Comparison of ENCODE assay signal across 15 cellular contexts in the genomic region with DNA sequence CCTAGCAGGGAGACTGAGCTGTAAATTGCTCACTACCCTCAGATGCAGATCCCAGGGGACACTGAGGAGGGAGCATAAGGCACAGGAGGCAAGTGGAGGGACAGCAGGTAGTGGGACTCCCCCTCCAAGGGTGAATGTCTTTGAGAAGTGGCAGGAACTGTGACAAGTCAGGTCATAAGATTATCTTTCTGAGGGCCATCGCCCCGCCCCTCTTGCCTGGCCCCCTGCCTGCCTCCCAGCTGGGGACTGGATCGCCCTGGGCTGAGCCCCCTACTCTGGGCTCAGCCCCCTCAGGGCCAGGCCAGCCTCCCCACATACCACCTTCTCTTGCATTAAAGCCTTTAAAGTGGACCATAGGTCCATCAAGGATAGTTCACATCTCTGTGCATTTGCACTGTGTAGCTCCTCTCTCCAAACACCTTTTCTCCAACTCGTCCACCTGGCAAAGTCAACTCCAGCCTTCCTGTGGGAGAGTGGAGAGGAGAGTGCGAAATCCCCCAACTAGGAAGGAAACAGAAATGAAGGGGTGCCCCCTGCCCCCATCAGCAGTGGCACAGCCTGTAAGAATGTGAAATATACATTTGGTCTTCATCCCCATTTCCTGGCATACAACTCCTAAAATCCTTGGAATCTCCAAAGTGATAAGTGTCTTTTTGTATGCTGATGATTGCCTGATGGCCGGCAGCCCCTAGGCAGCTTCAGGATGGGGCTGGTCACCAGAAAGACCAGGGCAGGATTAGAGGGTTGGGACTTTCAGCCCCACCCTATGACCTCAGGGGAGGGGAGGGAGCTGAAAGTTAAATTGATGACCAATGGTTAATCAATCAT. TPM values are rescaled to one million over a fixed set of nuclear protein-coding genes. Genes with fewer than 3 reads are reported as not detected.
DNase-seq lines count a peak whose midpoint lies in the region; ATAC-seq, FAIRE-seq and TF ChIP-seq lines count a peak whose summit lies in the region.
"Had no signal": no experiment of that assay in that cellular context is flagged by ENCODE, and none has a peak within 500 bp of the region (broad histone marks: within the 10 kb centered on the region; RNA-seq: fewer than 3 reads in every experiment).

No MANE protein-coding gene starts in this region.

- no peaks in the 10 kb centered on the region for H3K79me2 ChIP-seq in H9 (ENCODE audit: insufficient read depth, low read length)
- H3K79me2 ChIP-seq in GM12878 (ENCODE audit: control insufficient read depth, insufficient read depth, low read length) = no peaks in the 10 kb centered on the region
- no peaks in the 10 kb centered on the region for H3K79me2 ChIP-seq in mesendoderm (ENCODE audit: control insufficient read depth, insufficient read depth, low read length)
- H3K79me2 ChIP-seq: hepatocyte had no signal

- H2BK15ac ChIP-seq in H9 (ENCODE audit: low read depth, low read length) = no peak overlapping the region
- H2BK15ac ChIP-seq in mesendoderm (replicated peaks; ENCODE audit: low read depth) = no peak overlapping the region

- peak overlapping the region; percentile 33 for H4K91ac ChIP-seq in H9 (ENCODE audit: insufficient read length, low read depth, low read length)

- in situ Hi-C loops in GM12878 (cut with MboI) = loop anchor here (5.0 kb wide), 1 partner anchor 78 kb away; no protein-coding TSS in a partner anchor

- POLR2A ChIA-PET in GM12878 (lab: Charles Lee) = interaction anchor here (0.6 to 6.0 kb wide), 14 partner anchors 10 to 95 kb away, joined by 3 to 38 read pairs (median 8); a partner anchor contains a TSS

- H3K27me3 ChIP-seq in H9 (ENCODE audit: insufficient read depth, low read length) (no peaks in the 10 kb centered on the region), GM12878 (replicated peaks in 1 of 2; ENCODE audit: control insufficient read depth in 2 of 2, insufficient read depth in 2 of 2, low read length in 1 of 2) (no peaks in the 10 kb centered on the region), mesendoderm (ENCODE audit: insufficient read depth, low read length, poor library complexity) (no peaks in the 10 kb centered on the region)
- H3K27me3 ChIP-seq: hepatocyte had no signal

- H3K4me2 ChIP-seq in H9 (ENCODE audit: insufficient read depth, insufficient read length, low read length) (peak overlapping the region; percentile 56), GM12878 (ENCODE audit: control insufficient read depth, insufficient read depth) (no peak overlapping the region), mesendoderm (ENCODE audit: low read length) (peak overlapping the region; percentile 37)
- H3K4me2 ChIP-seq: hepatocyte had no signal

- RAD21 ChIA-PET in GM12878 (lab: Charles Lee; ENCODE audit: unreplicated experiment) = interaction anchor here (0.6 to 12.2 kb wide), 29 partner anchors 9 to 1170 kb away, joined by 3 to 148 read pairs (median 6); a partner anchor contains a TSS

- H3K56ac ChIP-seq in H9 (ENCODE audit: insufficient read length, low read depth, low read length) = no peak overlapping the region
- H3K56ac ChIP-seq in mesendoderm (ENCODE audit: low read length) = peak overlapping the region; percentile 84

- no peak overlapping the region for H2AFZ ChIP-seq in H9 (ENCODE audit: low read length)
- H2AFZ ChIP-seq in GM12878 (ENCODE audit: control insufficient read depth, low read depth, low read length) = no peak overlapping the region
- H2AFZ ChIP-seq: hepatocyte had no signal

- H3K27ac ChIP-seq in H9 (ENCODE audit: insufficient read length, low read depth, low read length) (peak overlapping the region; percentile 90), GM12878 (ENCODE audit: control insufficient read depth, insufficient read depth) (no peak overlapping the region), mesendoderm (ENCODE audit: low read depth, low read length) (peak overlapping the region; percentile 96)
- H3K27ac ChIP-seq: hepatocyte, thoracic aorta had no signal

- intact Hi-C loops in GM12878 (cut with micrococcal nuclease; ENCODE audit: unreplicated experiment) = loop anchor here (1.0 to 5.0 kb wide), 2 partner anchors 79 to 123 kb away; no protein-coding TSS in a partner anchor

- SMC1A ChIA-PET in GM12878 (lab: Charles Lee; ENCODE audit: uncharacterized antibody, unreplicated experiment) = interaction anchor here (0.5 to 16.7 kb wide), 24 partner anchors 9 to 300 kb away, joined by 3 to 308 read pairs (median 6); a partner anchor contains a TSS

- H3K9me3 Mint-ChIP-seq in H9 = no peaks in the 10 kb centered on the region
- H3K9me3 Mint-ChIP-seq in type B pancreatic cell = no peaks in the 10 kb centered on the region
- H3K9me3 Mint-ChIP-seq: activated T-helper 17 cell treated with anti-CD3 and anti-CD28 coated beads, Interleukin-2, amount 50 U/mL, for 72 hours; brain had no signal

- no CpG with 5 or more reads among the region's 6 CpGs for WGBS in H9 (ENCODE audit: extremely low coverage, insufficient read length, low lambda C conversion rate)
- 69% methylated on average over 6 of the region's 6 CpGs for WGBS in GM12878 (ENCODE audit: insufficient coverage, insufficient replicate concordance, low lambda C conversion rate, missing lambda C conversion rate)
- no CpG with 5 or more reads among the region's 6 CpGs for WGBS in mesendoderm (ENCODE audit: extremely low coverage, insufficient coverage, low lambda C conversion rate)

- H4K5ac ChIP-seq in H9 (ENCODE audit: insufficient read length, low read depth, low read length) = peak overlapping the region; percentile 59
- no peak overlapping the region for H4K5ac ChIP-seq in mesendoderm (ENCODE audit: low read length)

- H3K4me3 ChIP-seq in GM12878 = no peak overlapping the region
- H3K4me3 ChIP-seq in mesendoderm (ENCODE audit: low read length) = no peak overlapping the region
- H3K4me3 ChIP-seq: hepatocyte, thoracic aorta had no signal

- peak overlapping the region; percentile 33; the same call in 1 of the 2 replicates for H3K14ac ChIP-seq in H9 (ENCODE audit: insufficient read depth, low read length)

- H3K27me3 Mint-ChIP-seq in H9 (ENCODE audit: low read depth) (no peaks in the 10 kb centered on the region), type B pancreatic cell (peaks cover 3% of the 10 kb centered on the region)
- H3K27me3 Mint-ChIP-seq: activated T-helper 17 cell treated with anti-CD3 and anti-CD28 coated beads, Interleukin-2, amount 50 U/mL, for 72 hours had no signal

- peak overlapping the region; percentile 44 for H3K9ac ChIP-seq in H9 (ENCODE audit: extremely low read depth, insufficient read length, low read length)
- no peak overlapping the region for H3K9ac ChIP-seq in GM12878 (ENCODE audit: control insufficient read depth, insufficient read depth, low read length)
- peak overlapping the region; percentile 60 for H3K9ac ChIP-seq in mesendoderm (ENCODE audit: low read length)

- H4K20me1 ChIP-seq in H9 (ENCODE audit: control insufficient read depth, insufficient read depth, insufficient read length) = no peaks in the 10 kb centered on the region
- H4K20me1 ChIP-seq in GM12878 (ENCODE audit: control insufficient read depth, insufficient read depth) = no peaks in the 10 kb centered on the region

- DNase-seq in H9 = peak; percentile 88
- DNase-seq in GM12878 (ENCODE audit: low read depth, low spot score) = no peak
- DNase-seq in mesendoderm = peak; percentile 94
- DNase-seq in type B pancreatic cell (ENCODE audit: extremely low spot score, unreplicated experiment) = no peak
- no peak for DNase-seq in foreskin melanocyte
- no peak for DNase-seq in activated CD4-positive, alpha-beta T cell treated with anti-CD3 and anti-CD28 coated beads for 4 hours

- H3K36me3 ChIP-seq in GM12878 (ENCODE audit: control insufficient read depth in 2 of 2, insufficient read depth in 2 of 2, low read length in 1 of 2) (peaks cover 0 to 5% of the 10 kb centered on the region in 2 experiments; a peak in 1 of 4 replicates), mesendoderm (ENCODE audit: control insufficient read depth, insufficient read depth, low read length) (peaks cover 2% of the 10 kb centered on the region)
- H3K36me3 ChIP-seq: thoracic aorta had no signal

- CTCF ChIA-PET in GM12878 (lab: Yijun Ruan, JAX) = interaction anchor here (0.6 to 17.1 kb wide), 45 partner anchors 8 to 381 kb away, joined by 3 to 529 read pairs (median 5); a partner anchor contains a TSS

- no peak for TF ChIP-seq RAD21 in GM12878 (IDR thresholded peaks at IDR 0.05; ENCODE audit: insufficient read depth, low read depth, low read length)

- peak overlapping the region; percentile 19 for H2BK12ac ChIP-seq in H9 (ENCODE audit: insufficient read length, low read depth, low read length)

- ATAC-seq in GM12878 (peak; percentile 4; the same call in 2 of the 3 replicates), GM19455 (IDR thresholded peaks at IDR 0.05; ENCODE audit: unreplicated experiment) (no peak)

- no peak for TF ChIP-seq POLR2A in GM12878 (IDR thresholded peaks at IDR 0.05; ENCODE audit: low read depth, low read length)

- peaks cover 73 to 78% of the 10 kb centered on the region in 2 experiments for H3K4me1 Mint-ChIP-seq in H9
- H3K4me1 Mint-ChIP-seq in type B pancreatic cell (ENCODE audit: unreplicated experiment) = peaks cover 44% of the 10 kb centered on the region
- H3K4me1 Mint-ChIP-seq: activated T-helper 17 cell treated with anti-CD3 and anti-CD28 coated beads, Interleukin-2, amount 50 U/mL, for 72 hours had no signal

- H3K4me1 ChIP-seq in H9 (ENCODE audit: insufficient read depth, low read length) (peaks cover 14% of the 10 kb centered on the region), GM12878 (ENCODE audit: control insufficient read depth, insufficient read depth, low read length) (peaks cover 17% of the 10 kb centered on the region), mesendoderm (ENCODE audit: control insufficient read depth, low read depth, low read length) (peaks cover 27% of the 10 kb centered on the region)

- no peaks in the 10 kb centered on the region for H3K9me3 ChIP-seq in H9 (ENCODE audit: control insufficient read depth, low read depth, low read length)
- H3K9me3 ChIP-seq in GM12878 (replicated peaks; ENCODE audit: control insufficient read depth, insufficient read depth, low read length) = no peaks in the 10 kb centered on the region
- H3K9me3 ChIP-seq: thoracic aorta had no signal

- H2BK20ac ChIP-seq in H9 (ENCODE audit: low read depth, low read length, poor library complexity, severe bottlenecking) = no peak overlapping the region

- H3K4me3 Mint-ChIP-seq in H9 = peak overlapping the region; percentile 60 to 78
- H3K4me3 Mint-ChIP-seq in type B pancreatic cell = no peak overlapping the region
- H3K4me3 Mint-ChIP-seq: activated T-helper 17 cell treated with anti-CD3 and anti-CD28 coated beads, Interleukin-2, amount 50 U/mL, for 72 hours; brain had no signal

- H3K23ac ChIP-seq in H9 (ENCODE audit: insufficient read length, low read depth, low read length) (no peak overlapping the region), mesendoderm (ENCODE audit: low read length) (no peak overlapping the region)

- TF ChIP-seq CTCF in H9 (conservative IDR thresholded peaks at IDR 0.05) (no peak), GM12878 (IDR thresholded peaks at IDR 0.05 in 2 of 3, conservative IDR thresholded peaks at IDR 0.05 in 1 of 3; ENCODE audit: control insufficient read depth in 2 of 3, extremely low read depth in 1 of 3, insufficient read depth in 1 of 3, low read depth in 3 of 3, low read length in 3 of 3) (no peak), type B pancreatic cell (conservative IDR thresholded peaks at IDR 0.05) (no peak)

- FAIRE-seq in GM12878 (lab: Jason Lieb, UNC) = no peak
- FAIRE-seq: endometrium had no signal

- H2AK5ac ChIP-seq in H9 (ENCODE audit: insufficient read length, low read length) = no peak overlapping the region
- peak overlapping the region; percentile 94 for H2AK5ac ChIP-seq in mesendoderm (ENCODE audit: low read length)

- no peak overlapping the region for H3T11ph ChIP-seq in H9 (ENCODE audit: low read length)

- no peaks in the 10 kb centered on the region for H3K79me1 ChIP-seq in H9 (ENCODE audit: insufficient read depth, low read depth, low read length, poor library complexity, severe bottlenecking)
- H3K79me1 ChIP-seq in mesendoderm (ENCODE audit: low read length) = no peaks in the 10 kb centered on the region

- H4K8ac ChIP-seq in H9 (replicated peaks; ENCODE audit: insufficient read length, low read depth, low read length) = no peak overlapping the region
- H4K8ac ChIP-seq in mesendoderm (ENCODE audit: low read depth, low read length) = no peak overlapping the region

- H2BK5ac ChIP-seq in H9 (ENCODE audit: insufficient read length, low read length) (peak overlapping the region; percentile 85), mesendoderm (ENCODE audit: low read length) (peak overlapping the region; percentile 75)

- H2BK120ac ChIP-seq in H9 (ENCODE audit: low read depth, low read length, poor library complexity, severe bottlenecking) = no peak overlapping the region
- peak overlapping the region; percentile 17 for H2BK120ac ChIP-seq in mesendoderm (ENCODE audit: low read depth, low read length)

- peak overlapping the region; percentile 65 for H3K18ac ChIP-seq in H9 (ENCODE audit: insufficient read length, low read depth, low read length)
- peak overlapping the region; percentile 81 for H3K18ac ChIP-seq in mesendoderm (ENCODE audit: low read length)

- H3K36me3 Mint-ChIP-seq in H9 (ENCODE audit: insufficient read depth in 1 of 3, low read depth in 3 of 3) = peaks cover 2 to 5% (median 5%) of the 10 kb centered on the region in 3 experiments; a peak in 6 of 7 replicates
- no peaks in the 10 kb centered on the region for H3K36me3 Mint-ChIP-seq in type B pancreatic cell
- H3K36me3 Mint-ChIP-seq: brain had no signal

- BruUV-seq in GM12878 (replicated peaks; lab: Mats Ljungman, UMichigan) = no TSS peak

- TF ChIP-seq EP300 in GM12878 (IDR thresholded peaks at IDR 0.05; ENCODE audit: borderline replicate concordance in 1 of 2, control insufficient read depth in 1 of 2, low read depth in 2 of 2, low read length in 2 of 2) = no peak

- H3K27ac Mint-ChIP-seq in H9 = peak overlapping the region; percentile 95 to 100 (median 98)
- peak overlapping the region; percentile 91 for H3K27ac Mint-ChIP-seq in type B pancreatic cell
- H3K27ac Mint-ChIP-seq: activated T-helper 17 cell treated with anti-CD3 and anti-CD28 coated beads, Interleukin-2, amount 50 U/mL, for 72 hours had no signal

- peaks cover 13% of the 10 kb centered on the region for H3K23me2 ChIP-seq in H9 (ENCODE audit: insufficient read length, low read depth, low read length, poor library complexity, severe bottlenecking)

- H3K4ac ChIP-seq in H9 (ENCODE audit: low read depth, low read length) (no peak overlapping the region), mesendoderm (ENCODE audit: low read depth, low read length) (peak overlapping the region; percentile 81)

RNA-seq across cellular contexts. Expression of a gene that starts 14.7 kb away (rescaled TPM):
- total RNA-seq in H9 (2021) (64.0 and 74.4 TPM in 2 replicates), GM12878 (2014; rRNA removed) (42.8 and 43.9 TPM in 2 replicates), GM12878 (2014; rRNA removed; fragmentation: Illumina TruSeq; extraction: Trizol) (21.0 and 22.6 TPM in 2 replicates), GM12878 (2021) (36.9 and 39.5 TPM in 2 replicates), type B pancreatic cell (ENCODE audit: low replicate concordance) (8.0 and 30.5 TPM in 2 replicates)
- 90.7 and 116 TPM in 2 replicates for total RNA-seq in GM12878 (2013; cell fraction: nucleolus; rRNA removed)
- polyA plus RNA-seq in GM12878 (2011; ENCODE audit: low read depth) = 7.2 TPM
- polyA plus RNA-seq in GM12878 (2011; rRNA removed) (52.9 and 68.9 TPM in 2 replicates), GM12878 (2014; fragmentation: Illumina TruSeq; extraction: Trizol) (18.3 and 36.5 TPM in 2 replicates), GM12878 (2014; fragmentation: Nextera tagmentation; extraction: Ambion mirVana) (1 to 10 TPM; 3.7 to 7.2 TPM), GM12878 (2014; rRNA removed) (64.0 and 69.2 TPM in 2 replicates), GM12878 (2016; fragmentation: Nextera tagmentation; extraction: Ambion mirVana) (10 to 100 TPM; 28.7 to 33.4 TPM)
- polyA plus RNA-seq in GM12878 (2011; cell fraction: cytosol; rRNA removed) = 71.9 and 108 TPM in 2 replicates
- polyA plus RNA-seq in GM12878 (2011; cell fraction: nucleus; rRNA removed) = 271 and 281 TPM in 2 replicates
- polyA plus RNA-seq in GM12878 (2012) = 27.1 and 32.1 TPM in 2 replicates
- polyA minus RNA-seq in GM12878 (2011; rRNA and poly(A)+ RNA removed) = 21.3 and 51.3 TPM in 2 replicates
- 23.0 and 29.8 TPM in 2 replicates for polyA minus RNA-seq in GM12878 (2011; cell fraction: cytosol; rRNA and poly(A)+ RNA removed)
- 41.1 and 67.6 TPM in 2 replicates for polyA minus RNA-seq in GM12878 (2011; cell fraction: nucleus; rRNA and poly(A)+ RNA removed)
- 35.6 TPM for polyA plus RNA-seq in mesendoderm (2013, experiment 1 of 2)
- 34.6 TPM for polyA plus RNA-seq in mesendoderm (2013, experiment 2 of 2)

RNA-seq across cellular contexts. Expression of a gene that starts 31.0 kb away (rescaled TPM):
- 16.6 and 18.1 TPM in 2 replicates for total RNA-seq in H9 (2021)
- 20.0 and 20.1 TPM in 2 replicates for total RNA-seq in GM12878 (2013; cell fraction: nucleolus; rRNA removed)
- total RNA-seq in GM12878 (2014; rRNA removed) = 21.5 and 21.6 TPM in 2 replicates
- total RNA-seq in GM12878 (2014; rRNA removed; fragmentation: Illumina TruSeq; extraction: Trizol) = 14.6 and 15.5 TPM in 2 replicates
- 25.4 and 25.6 TPM in 2 replicates for total RNA-seq in GM12878 (2021)
- 10.2 TPM for polyA plus RNA-seq in GM12878 (2011; ENCODE audit: low read depth)
- polyA plus RNA-seq in GM12878 (2011; rRNA removed) = 11.2 and 19.4 TPM in 2 replicates
- polyA plus RNA-seq in GM12878 (2011; cell fraction: cytosol; rRNA removed) = 24.1 and 29.2 TPM in 2 replicates
- 23.2 and 25.9 TPM in 2 replicates for polyA plus RNA-seq in GM12878 (2011; cell fraction: nucleus; rRNA removed)
- polyA plus RNA-seq in GM12878 (2012) = 19.2 and 20.3 TPM in 2 replicates
- polyA plus RNA-seq in GM12878 (2014; fragmentation: Illumina TruSeq; extraction: Trizol) = 12.1 and 19.5 TPM in 2 replicates
- polyA plus RNA-seq in GM12878 (2014; fragmentation: Nextera tagmentation; extraction: Ambion mirVana) = 1 to 10 TPM; 1.4 to 3.1 TPM
- 19.8 and 22.9 TPM in 2 replicates for polyA plus RNA-seq in GM12878 (2014; rRNA removed)
- polyA plus RNA-seq in GM12878 (2016; fragmentation: Nextera tagmentation; extraction: Ambion mirVana) = 10 to 100 TPM; 22.3 to 22.4 TPM
- polyA minus RNA-seq in GM12878 (2011; rRNA and poly(A)+ RNA removed) = 15.3 and 28.9 TPM in 2 replicates
- 8.3 and 9.5 TPM in 2 replicates for polyA minus RNA-seq in GM12878 (2011; cell fraction: cytosol; rRNA and poly(A)+ RNA removed)
- 5.9 and 10.8 TPM in 2 replicates for polyA minus RNA-seq in GM12878 (2011; cell fraction: nucleus; rRNA and poly(A)+ RNA removed)
- 10.9 TPM for polyA plus RNA-seq in mesendoderm (2013, experiment 1 of 2)
- polyA plus RNA-seq in mesendoderm (2013, experiment 2 of 2) = 11.2 TPM
- total RNA-seq in type B pancreatic cell (ENCODE audit: low replicate concordance) = 10.1 and 11.2 TPM in 2 replicates

RNA-seq across cellular contexts. Expression of a gene that starts 35.3 kb away (rescaled TPM):
- 181 and 185 TPM in 2 replicates for total RNA-seq in H9 (2021)
- total RNA-seq in GM12878 (2013; cell fraction: nucleolus; rRNA removed) = not detected in 2 replicates
- total RNA-seq in GM12878 (2014; rRNA removed) = not detected in 2 replicates
- total RNA-seq in GM12878 (2014; rRNA removed; fragmentation: Illumina TruSeq; extraction: Trizol) = not detected in 2 replicates
- 0.31 and 0.66 TPM in 2 replicates for total RNA-seq in GM12878 (2021)
- 0.34 TPM for polyA plus RNA-seq in GM12878 (2011; ENCODE audit: low read depth)
- 0.08 TPM in 1 of 2 replicates, not detected in the other for polyA plus RNA-seq in GM12878 (2011; rRNA removed)
- 0.07 and 0.12 TPM in 2 replicates for polyA plus RNA-seq in GM12878 (2011; cell fraction: cytosol; rRNA removed)
- 0.09 and 0.10 TPM in 2 replicates for polyA plus RNA-seq in GM12878 (2011; cell fraction: nucleus; rRNA removed)
- polyA plus RNA-seq in GM12878 (2012) = 0.66 and 0.90 TPM in 2 replicates
- 0.25 and 0.43 TPM in 2 replicates for polyA plus RNA-seq in GM12878 (2014; fragmentation: Illumina TruSeq; extraction: Trizol)
- under 1 TPM in 1 of 2 experiments, not detected in 1; 0.09 TPM for polyA plus RNA-seq in GM12878 (2014; fragmentation: Nextera tagmentation; extraction: Ambion mirVana)
- 0.06 and 0.25 TPM in 2 replicates for polyA plus RNA-seq in GM12878 (2014; rRNA removed)
- polyA plus RNA-seq in GM12878 (2016; fragmentation: Nextera tagmentation; extraction: Ambion mirVana) = under 1 TPM; 0.19 to 0.20 TPM
- not detected in 2 replicates for polyA minus RNA-seq in GM12878 (2011; rRNA and poly(A)+ RNA removed)
- not detected in 2 replicates for polyA minus RNA-seq in GM12878 (2011; cell fraction: cytosol; rRNA and poly(A)+ RNA removed)
- polyA minus RNA-seq in GM12878 (2011; cell fraction: nucleus; rRNA and poly(A)+ RNA removed) = not detected in 2 replicates
- polyA plus RNA-seq in mesendoderm (2013, experiment 1 of 2) = 252 TPM
- polyA plus RNA-seq in mesendoderm (2013, experiment 2 of 2) = 256 TPM
- total RNA-seq in type B pancreatic cell (ENCODE audit: low replicate concordance) = 6.4 and 19.7 TPM in 2 replicates
- total RNA-seq: activated CD8-positive, alpha-beta memory T cell treated with anti-CD3 and anti-CD28 coated beads for 36 hours; activated T-helper 17 cell treated with anti-CD3 and anti-CD28 coated beads, Interleukin-2, amount 50 U/mL, for 72 hours; RPMI7951 had no signal
- polyA plus RNA-seq: neural cell had no signal

Comparison
In these comparisons a context has a peak if more than half of its experiments do, and no peak if none do; other contexts are left out.
1. DNase-seq: peak in H9 (single experiment) and mesendoderm (single experiment); none in GM12878 (single experiment), type B pancreatic cell (single experiment), foreskin melanocyte (single experiment) and activated CD4-positive, alpha-beta T cell treated with anti-CD3 and anti-CD28 coated beads for 4 hours (0 of 2).